In genomic region chr12:21656931-21657335, GRCh38 we compare ENCODE assay signal across 8 cellular contexts. TPM values are rescaled to one million over a fixed set of nuclear protein-coding genes. Genes with fewer than 3 reads are reported as not detected.
A peak's percentile ranks its signal among the peaks of the same experiment; 100 is the strongest.
DNase-seq lines count a peak whose midpoint lies in the region; ATAC-seq and TF ChIP-seq lines count a peak whose summit lies in the region.

No MANE protein-coding gene starts in this region.

- H3K9me2 ChIP-seq in PC-3 (replicated peaks; ENCODE audit: low read length) = no peaks in the 10 kb centered on the region

- no peaks in the 10 kb centered on the region for H3F3A ChIP-seq in PC-3 (ENCODE audit: low read length, unreplicated experiment)

- H3K4me3 ChIP-seq in PC-3 (ENCODE audit: low read length) = peak overlapping the region; percentile 86
- H3K4me3 ChIP-seq in uterus = peak overlapping the region; percentile 68 to 85

- no TSS peak for BruUV-seq in PC-3 (replicated peaks; lab: Mats Ljungman, UMichigan)

- H3K36me3 Mint-ChIP-seq in activated naive CD4-positive, alpha-beta T cell treated with anti-CD3 and anti-CD28 coated beads, Interleukin-2, amount 50 U/mL, for 72 hours = peaks cover 30 to 49% of the 10 kb centered on the region in 2 donors
- no peaks in the 10 kb centered on the region for H3K36me3 Mint-ChIP-seq in glutamatergic neuron (ENCODE audit: unreplicated experiment)

- intact Hi-C loops in PC-3 (cut with micrococcal nuclease) = loop anchor here (10.0 kb wide), 1 partner anchor 132 kb away; the partner anchor contains the start of gene SPX
- intact Hi-C loops in uterus (cut with DNase I; ENCODE audit: low total_unique reads) = no loop called here

- H3K27me3 ChIP-seq in PC-3 (ENCODE audit: low read length) (no peaks in the 10 kb centered on the region), uterus (no peaks in the 10 kb centered on the region)

- H3K4me1 ChIP-seq in PC-3 (ENCODE audit: insufficient read depth, low read length) (0 out of 2 replicates have a peak, but pooled peaks cover 5% of the 10 kb centered on the region), uterus (peaks cover 0 to 4% of the 10 kb centered on the region in 2 donors)

- H3K79me2 ChIP-seq in PC-3 (ENCODE audit: low read length) = peaks cover 50% of the 10 kb centered on the region

- POLR2A ChIA-PET in PC-3 (lab: Charles Lee; ENCODE audit: unreplicated experiment) = no interaction called here

- H3K27ac Mint-ChIP-seq in activated naive CD4-positive, alpha-beta T cell treated with anti-CD3 and anti-CD28 coated beads, Interleukin-2, amount 50 U/mL, for 72 hours = peak overlapping the region; percentile 91 to 99
- H3K27ac Mint-ChIP-seq in glutamatergic neuron (ENCODE audit: unreplicated experiment) = peak overlapping the region; percentile 98

- DNase-seq in AG08396 (ENCODE audit: low spot score) (peak; percentile 36), PC-3 (peak; percentile 11), glutamatergic neuron (peak; percentile 39), omental fat pad (ENCODE audit: low spot score) (no peak), uterus (peak in 1 of 2 donors; percentile 18)
- peak in 1 of 2 donors; percentile 54 for DNase-seq in activated naive CD4-positive, alpha-beta T cell treated with anti-CD3 and anti-CD28 coated beads, Interleukin-2, amount 50 U/mL, for 72 hours (ENCODE audit: low spot score in 2 of 2)

- H3K36me3 ChIP-seq in PC-3 (ENCODE audit: low read depth, low read length) = peaks cover 30% of the 10 kb centered on the region
- no peaks in the 10 kb centered on the region for H3K36me3 ChIP-seq in uterus

- H3K4me3 Mint-ChIP-seq in glutamatergic neuron (ENCODE audit: unreplicated experiment) = peak overlapping the region; percentile 100

- TF ChIP-seq CTCF in PC-3 (conservative IDR thresholded peaks at IDR 0.05; ENCODE audit: low read depth, low read length) (no peak), glutamatergic neuron (IDR thresholded peaks at IDR 0.05; ENCODE audit: partially characterized antibody, unreplicated experiment) (no peak), omental fat pad (IDR thresholded peaks at IDR 0.05) (no peak), uterus (IDR thresholded peaks at IDR 0.05) (no peak)

- no peaks in the 10 kb centered on the region for H3K9me3 Mint-ChIP-seq in activated naive CD4-positive, alpha-beta T cell treated with anti-CD3 and anti-CD28 coated beads, Interleukin-2, amount 50 U/mL, for 72 hours
- peaks cover 11% of the 10 kb centered on the region for H3K9me3 Mint-ChIP-seq in glutamatergic neuron (ENCODE audit: unreplicated experiment)

- CTCF ChIA-PET in PC-3 (lab: Charles Lee) = interaction anchor here (0.6 kb wide), 1 partner anchor 28 kb away, joined by 5 read pairs; no protein-coding TSS in a partner anchor

- H3K9ac ChIP-seq in PC-3 (ENCODE audit: low read length) = peak overlapping the region; percentile 86

- H3K4me2 ChIP-seq in PC-3 (ENCODE audit: low read length) = peak overlapping the region; percentile 95

- ATAC-seq in GM18861 (IDR thresholded peaks at IDR 0.05; ENCODE audit: unreplicated experiment) (peak; percentile 21), HG03097 (IDR thresholded peaks at IDR 0.05; ENCODE audit: low FRiP score, unreplicated experiment) (peak; percentile 31), PC-3 (peak; percentile 45), omental fat pad (ENCODE audit: low FRiP score) (peak; percentile 60)
- peak; percentile 9 to 10 for ATAC-seq in activated naive CD4-positive, alpha-beta T cell treated with anti-CD3 and anti-CD28 coated beads, Interleukin-2, amount 50 U/mL, for 72 hours

- H3K27me3 Mint-ChIP-seq in glutamatergic neuron (ENCODE audit: unreplicated experiment) = peaks cover 9% of the 10 kb centered on the region

- H3K4me1 Mint-ChIP-seq in glutamatergic neuron (ENCODE audit: low read depth, unreplicated experiment) = peaks cover 4% of the 10 kb centered on the region

- H3K27ac ChIP-seq in PC-3 (ENCODE audit: low read length) (peak overlapping the region; percentile 30; the same call in 1 of the 2 replicates), uterus (peak overlapping the region; percentile 90 to 93)

- peak overlapping the region; percentile 73 for H2AFZ ChIP-seq in PC-3 (ENCODE audit: low read length)

- H3K9me3 ChIP-seq in PC-3 (ENCODE audit: low read length) (no peaks in the 10 kb centered on the region), uterus (no peaks in the 10 kb centered on the region)

- TF ChIP-seq POLR2A in uterus (IDR thresholded peaks at IDR 0.05) = no peak

- H4K20me1 ChIP-seq in PC-3 (ENCODE audit: low read length) = peaks cover 29% of the 10 kb centered on the region

RNA-seq across cellular contexts. Expression of gene LDHB, which starts 0.7 kb away (rescaled TPM):
- total RNA-seq in PC-3 (2014; rRNA removed) = 432 and 548 TPM in 2 replicates
- total RNA-seq in activated naive CD4-positive, alpha-beta T cell treated with anti-CD3 and anti-CD28 coated beads, Interleukin-2, amount 50 U/mL, for 72 hours = 1,000 to 10,000 TPM; 1,506 to 1,689 TPM
- total RNA-seq in glutamatergic neuron (ENCODE audit: unreplicated experiment) = 539 TPM
- total RNA-seq in omental fat pad = 100 to 1,000 TPM; 259 to 578 (median 539) TPM
- 100 to 1,000 TPM; 154 to 558 (median 252) TPM for total RNA-seq in uterus

RNA-seq across cellular contexts. Expression of gene GYS2, which starts 52.3 kb away (rescaled TPM):
- total RNA-seq in PC-3 (2014; rRNA removed) (not detected in 2 replicates), glutamatergic neuron (ENCODE audit: unreplicated experiment) (not detected), omental fat pad (1 to 10 TPM in 1 of 4 donors, under 1 TPM in 3; 0.13 to 2.0 (median 0.45) TPM), uterus (not detected)
- total RNA-seq in activated naive CD4-positive, alpha-beta T cell treated with anti-CD3 and anti-CD28 coated beads, Interleukin-2, amount 50 U/mL, for 72 hours = not detected

Comparison
In these comparisons a context has a peak if more than half of its experiments do, and no peak if none do; other contexts are left out.
1. ATAC-seq: peak in every context shown above with its lines; median percentile 60 in omental fat pad; 45 in PC-3; 31 in HG03097; 21 in GM18861; 10 in activated naive CD4-positive, alpha-beta T cell treated with anti-CD3 and anti-CD28 coated beads, Interleukin-2, amount 50 U/mL, for 72 hours.